ENCODE assay signal across 20 cellular contexts in genomic region chr5:79802995-79803394, GRCh38.
DNase-seq lines count a peak whose midpoint lies in the region; ATAC-seq and TF ChIP-seq lines count a peak whose summit lies in the region.
"Had no signal": no experiment of that assay in that cellular context is flagged by ENCODE, and none has a peak within 500 bp of the region (broad histone marks: within the 10 kb centered on the region; RNA-seq: fewer than 3 reads in every experiment).

No MANE protein-coding gene starts in this region.

- H3K27ac Mint-ChIP-seq in T-helper 1 cell treated with Interleukin-12 subunit alpha and Interleukin-12 subunit beta and Interleukin-4 antibody, amounts not matched to agents 30 μg/mL and 1 μg/mL, for 36 hours, result peak overlapping the region; percentile 80

- H3K4me1 ChIP-seq in upper lobe of right lung, result peaks cover 8% of the 10 kb centered on the region
- H3K4me1 ChIP-seq: HAP-1, SJSA1 had no signal

- H3K4me3 Mint-ChIP-seq in T-helper 1 cell treated with Interleukin-12 subunit alpha and Interleukin-12 subunit beta and Interleukin-4 antibody, amounts not matched to agents 30 μg/mL and 1 μg/mL, for 36 hours, result no peak overlapping the region

- intact Hi-C loops in upper lobe of right lung (cut with DNase I), result no loop called here

- H3K9me3 ChIP-seq in upper lobe of right lung, result no peaks in the 10 kb centered on the region
- H3K9me3 ChIP-seq: HAP-1, SJSA1 had no signal

- no peak overlapping the region for H3K27ac ChIP-seq in upper lobe of right lung
- H3K27ac ChIP-seq: GM23248, RWPE1, SJSA1 had no signal

- H3K36me3 Mint-ChIP-seq in T-helper 1 cell treated with Interleukin-12 subunit alpha and Interleukin-12 subunit beta and Interleukin-4 antibody, amounts not matched to agents 30 μg/mL and 1 μg/mL, for 36 hours (ENCODE audit: low read depth), result peaks cover 4% of the 10 kb centered on the region

- H3K4me3 ChIP-seq in fibroblast of mammary gland (ENCODE audit: control insufficient read depth, low read depth, low read length), result no peak overlapping the region
- no peak overlapping the region for H3K4me3 ChIP-seq in upper lobe of right lung
- H3K4me3 ChIP-seq: GM12878, GM23248, HAP-1, SJSA1 had no signal

- ATAC-seq in upper lobe of right lung (peak; percentile 29), GM18909 (IDR thresholded peaks at IDR 0.05; ENCODE audit: poor library complexity, unreplicated experiment) (no peak)
- ATAC-seq: GM12878 had no signal

- DNase-seq in T-helper 1 cell (no peak), GDM1 (lab: John Stamatoyannopoulos, UW) (peak; percentile 0), fibroblast of mammary gland (ENCODE audit: low read depth) (peak; percentile 5), upper lobe of right lung (no peak), iPS-NIHi7 (ENCODE audit: extremely low spot score) (no peak)
- no peak for DNase-seq in activated CD8-positive, alpha-beta memory T cell treated with anti-CD3 and anti-CD28 coated beads, Interleukin-2, amount 50 U/mL, for 4 hours
- DNase-seq: AML-193, DMS79, GM23248, NCI-H1105 treated with DMSO at 0.1 percent for 48 hours, NCI-H1694, NCI-H2081 treated with DMSO at 0.1 percent for 48 hours, NCI-H2171 treated with DMSO at 0.1 percent for 48 hours, NCI-H446 had no signal

- H3K4me1 Mint-ChIP-seq in T-helper 1 cell treated with Interleukin-12 subunit alpha and Interleukin-12 subunit beta and Interleukin-4 antibody, amounts not matched to agents 30 μg/mL and 1 μg/mL, for 36 hours (ENCODE audit: low read depth), result peaks cover 22% of the 10 kb centered on the region

- H3K27me3 Mint-ChIP-seq in T-helper 1 cell treated with Interleukin-12 subunit alpha and Interleukin-12 subunit beta and Interleukin-4 antibody, amounts not matched to agents 30 μg/mL and 1 μg/mL, for 36 hours (ENCODE audit: low read depth), result no peaks in the 10 kb centered on the region

- no peaks in the 10 kb centered on the region for H3K36me3 ChIP-seq in upper lobe of right lung
- H3K36me3 ChIP-seq: HAP-1, SJSA1 had no signal

- peaks cover 3% of the 10 kb centered on the region for H3K9me3 Mint-ChIP-seq in T-helper 1 cell treated with Interleukin-12 subunit alpha and Interleukin-12 subunit beta and Interleukin-4 antibody, amounts not matched to agents 30 μg/mL and 1 μg/mL, for 36 hours

- TF ChIP-seq CTCF in fibroblast of mammary gland (conservative IDR thresholded peaks at IDR 0.05; ENCODE audit: control insufficient read depth, insufficient read depth, low read depth, low read length) (no peak), upper lobe of right lung (IDR thresholded peaks at IDR 0.05) (no peak)

- no peaks in the 10 kb centered on the region for H3K27me3 ChIP-seq in upper lobe of right lung
- H3K27me3 ChIP-seq: SJSA1 had no signal

Comparison
In these comparisons a context has a peak if more than half of its experiments do, and no peak if none do; other contexts are left out.
1. DNase-seq: peak in GDM1 (single experiment) and fibroblast of mammary gland (single experiment); none in T-helper 1 cell (0 of 5), upper lobe of right lung (single experiment), activated CD8-positive, alpha-beta memory T cell treated with anti-CD3 and anti-CD28 coated beads, Interleukin-2, amount 50 U/mL, for 4 hours (single experiment) and iPS-NIHi7 (single experiment).